In genomic region chr7:112383671-112384417, GRCh38 we compare ENCODE assay signal across 9 cellular contexts.
A peak's percentile ranks its signal among the peaks of the same experiment; 100 is the strongest.
DNase-seq lines count a peak whose midpoint lies in the region; TF ChIP-seq lines count a peak whose summit lies in the region.
"Had no signal": no experiment of that assay in that cellular context is flagged by ENCODE, and none has a peak within 500 bp of the region (broad histone marks: within the 10 kb centered on the region; RNA-seq: fewer than 3 reads in every experiment).

No MANE protein-coding gene starts in this region.

- no peaks in the 10 kb centered on the region for H4K20me1 ChIP-seq in OCI-LY3 (ENCODE audit: insufficient read depth, low read length)

- H3K36me3 ChIP-seq in H7 (replicated peaks; ENCODE audit: control insufficient read depth, insufficient read depth, low read length) (no peaks in the 10 kb centered on the region), OCI-LY3 (replicated peaks; ENCODE audit: low read depth, low read length) (no peaks in the 10 kb centered on the region), prostate gland (no peaks in the 10 kb centered on the region)

- intact Hi-C loops in prostate gland (cut with DNase I) = no loop called here

- peak; percentile 4 for DNase-seq in G401 (ENCODE audit: low spot score)
- peak; percentile 15 for DNase-seq in H7
- DNase-seq in islet precursor cell = peak; percentile 44
- DNase-seq in SW480 (ENCODE audit: low spot score) = no peak
- DNase-seq in NCI-H2227 treated with DMSO at 0.1 percent for 48 hours (lab: John Stamatoyannopoulos, UW) = no peak
- no peak for DNase-seq in activated naive CD4-positive, alpha-beta T cell treated with anti-CD3 and anti-CD28 coated beads, Interleukin-2, amount 50 U/mL, for 16 hours
- DNase-seq in prostate gland (ENCODE audit: low spot score) = no peak
- DNase-seq: stimulated activated CD4-positive, alpha-beta T cell treated with anti-CD3 and anti-CD28 coated beads, Interleukin-4, amount 100 ng/mL, for 4 hours had no signal

- 78% methylated on average over 11 of the region's 11 CpGs for WGBS in prostate gland

- in situ Hi-C loops in G401 (cut with HindIII; ENCODE audit: low sequenced_read_pairs) = no loop called here

- no peak for TF ChIP-seq POLR2A in prostate gland (IDR thresholded peaks at IDR 0.05)

- no peak overlapping the region for H3K4me3 ChIP-seq in H7 (ENCODE audit: insufficient read depth, low read depth, low read length)
- no peak overlapping the region for H3K4me3 ChIP-seq in OCI-LY3 (ENCODE audit: low read length)
- no peak overlapping the region for H3K4me3 ChIP-seq in prostate gland

- H2AFZ ChIP-seq in OCI-LY3 (ENCODE audit: low read depth, low read length) = peak overlapping the region; percentile 55; the same call in 1 of the 2 replicates

- no peak overlapping the region for H3K9ac ChIP-seq in OCI-LY3 (ENCODE audit: low read length)

- TF ChIP-seq CTCF in OCI-LY3 (IDR thresholded peaks at IDR 0.05; ENCODE audit: low read depth, low read length) (peak; percentile 27), prostate gland (IDR thresholded peaks at IDR 0.05) (peak in 1 of 4 experiments; percentile 25)

- no peak overlapping the region for H3K27ac ChIP-seq in OCI-LY3 (ENCODE audit: low read length)
- H3K27ac ChIP-seq in prostate gland = no peak overlapping the region

- H3K4me1 ChIP-seq in OCI-LY3 (ENCODE audit: low read length) = peaks cover 5% of the 10 kb centered on the region; the same call in 1 of the 2 replicates
- no peaks in the 10 kb centered on the region for H3K4me1 ChIP-seq in prostate gland (replicated peaks)

- H3K9me3 ChIP-seq in OCI-LY3 (ENCODE audit: insufficient read depth, low read length) (no peaks in the 10 kb centered on the region), prostate gland (no peaks in the 10 kb centered on the region)

- peak overlapping the region; percentile 2; the same call in 1 of the 2 replicates for H3K4me2 ChIP-seq in OCI-LY3 (ENCODE audit: low read length)

- H3K27me3 ChIP-seq in H7 (ENCODE audit: control insufficient read depth, insufficient read depth, low read length) (no peaks in the 10 kb centered on the region), OCI-LY3 (ENCODE audit: low read depth, low read length) (peaks cover 5% of the 10 kb centered on the region; the same call in 1 of the 2 replicates), prostate gland (replicated peaks; ENCODE audit: insufficient read depth) (no peaks in the 10 kb centered on the region)

- no peaks in the 10 kb centered on the region for H3K79me2 ChIP-seq in OCI-LY3 (ENCODE audit: low read length)

Comparison
In these comparisons a context has a peak if more than half of its experiments do, and no peak if none do; other contexts are left out.
1. DNase-seq: peak in G401 (single experiment), H7 (single experiment) and islet precursor cell (single experiment); none in SW480 (single experiment), NCI-H2227 treated with DMSO at 0.1 percent for 48 hours (single experiment), activated naive CD4-positive, alpha-beta T cell treated with anti-CD3 and anti-CD28 coated beads, Interleukin-2, amount 50 U/mL, for 16 hours (single experiment) and prostate gland (single experiment).